ENCODE assay signal across 1 cellular context in the genomic region with DNA sequence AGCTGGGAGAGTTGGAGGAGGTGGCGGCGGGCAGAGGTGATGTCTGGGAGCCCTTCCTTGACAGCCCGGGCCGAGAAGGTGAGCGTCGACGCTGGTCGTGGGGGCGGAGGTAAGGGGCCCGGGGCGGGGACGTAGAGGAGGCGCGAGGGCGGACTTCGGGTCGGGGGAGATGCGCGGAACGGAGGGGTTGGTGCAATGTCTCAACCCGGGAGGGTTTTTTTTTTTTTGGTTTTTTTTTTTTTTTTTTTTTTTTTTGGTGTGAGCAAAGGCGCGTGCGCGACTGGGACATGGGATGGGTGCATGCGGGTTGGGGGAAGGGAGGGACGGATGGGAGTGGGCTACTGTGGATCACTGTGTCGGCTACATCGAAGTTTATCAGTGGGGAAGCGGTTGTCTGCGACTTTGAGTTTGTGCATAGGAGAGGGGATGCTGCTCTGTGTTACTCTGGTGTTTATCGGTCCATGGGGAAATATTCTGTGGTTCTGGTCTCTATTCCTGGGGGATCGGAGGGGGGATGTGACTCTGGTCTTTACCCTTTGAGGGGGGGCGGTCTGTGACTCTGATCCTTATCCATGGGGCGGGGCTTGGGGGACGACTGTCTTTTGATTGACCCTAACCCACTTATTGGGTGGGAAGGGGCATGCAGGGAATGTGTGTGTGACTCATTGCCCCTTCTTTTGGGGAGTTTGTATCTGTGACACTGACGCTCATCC.
TF ChIP-seq lines count a peak whose summit lies in the region.

No MANE protein-coding gene starts in this region.

TF ChIP-seq in HCT116, 20 proteins besides CTCF, POLR2A, EP300 and RAD21 (continued from another document):
- TF ChIP-seq, protein P1, sequence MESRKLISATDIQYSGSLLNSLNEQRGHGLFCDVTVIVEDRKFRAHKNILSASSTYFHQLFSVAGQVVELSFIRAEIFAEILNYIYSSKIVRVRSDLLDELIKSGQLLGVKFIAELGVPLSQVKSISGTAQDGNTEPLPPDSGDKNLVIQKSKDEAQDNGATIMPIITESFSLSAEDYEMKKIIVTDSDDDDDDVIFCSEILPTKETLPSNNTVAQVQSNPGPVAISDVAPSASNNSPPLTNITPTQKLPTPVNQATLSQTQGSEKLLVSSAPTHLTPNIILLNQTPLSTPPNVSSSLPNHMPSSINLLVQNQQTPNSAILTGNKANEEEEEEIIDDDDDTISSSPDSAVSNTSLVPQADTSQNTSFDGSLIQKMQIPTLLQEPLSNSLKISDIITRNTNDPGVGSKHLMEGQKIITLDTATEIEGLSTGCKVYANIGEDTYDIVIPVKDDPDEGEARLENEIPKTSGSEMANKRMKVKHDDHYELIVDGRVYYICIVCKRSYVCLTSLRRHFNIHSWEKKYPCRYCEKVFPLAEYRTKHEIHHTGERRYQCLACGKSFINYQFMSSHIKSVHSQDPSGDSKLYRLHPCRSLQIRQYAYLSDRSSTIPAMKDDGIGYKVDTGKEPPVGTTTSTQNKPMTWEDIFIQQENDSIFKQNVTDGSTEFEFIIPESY (IDR thresholded peaks at IDR 0.05; ENCODE audit: extremely low read depth, insufficient replicate concordance, low read length), result no peak
- TF ChIP-seq, protein P2, sequence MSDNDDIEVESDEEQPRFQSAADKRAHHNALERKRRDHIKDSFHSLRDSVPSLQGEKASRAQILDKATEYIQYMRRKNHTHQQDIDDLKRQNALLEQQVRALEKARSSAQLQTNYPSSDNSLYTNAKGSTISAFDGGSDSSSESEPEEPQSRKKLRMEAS (IDR thresholded peaks at IDR 0.05), result no peak
- TF ChIP-seq CBX3 (IDR thresholded peaks at IDR 0.05; ENCODE audit: low read depth) (no peak), EZH2 (IDR thresholded peaks at IDR 0.05) (no peak), ELF1 (IDR thresholded peaks at IDR 0.05; ENCODE audit: borderline replicate concordance, low read depth) (no peak), YY1 (IDR thresholded peaks at IDR 0.05; ENCODE audit: extremely low read depth, insufficient replicate concordance, low read depth, low read length) (no peak), SRF (IDR thresholded peaks at IDR 0.05; ENCODE audit: low read depth) (no peak), TCF7L2 (IDR thresholded peaks at IDR 0.05; ENCODE audit: borderline replicate concordance, extremely low read depth, insufficient read depth, insufficient read length) (no peak), FOSL1 (IDR thresholded peaks at IDR 0.05; ENCODE audit: low read depth) (no peak)
